11 cellular contexts compared by ENCODE assay signal in genomic region chr2:128187032-128187654, GRCh38.
DNase-seq lines count a peak whose midpoint lies in the region; ATAC-seq and TF ChIP-seq lines count a peak whose summit lies in the region.
"Had no signal": no experiment of that assay in that cellular context is flagged by ENCODE, and none has a peak within 500 bp of the region (broad histone marks: within the 10 kb centered on the region; RNA-seq: fewer than 3 reads in every experiment).

No MANE protein-coding gene starts in this region.

- H3K4me1 ChIP-seq in stomach (peaks cover 0 to 12% (median 3%) of the 10 kb centered on the region in 4 donors), foreskin keratinocyte (no peaks in the 10 kb centered on the region)
- H3K4me1 ChIP-seq: BLaER1 had no signal

- 84 to 93% (median 87%) methylated on average over 9 of the region's 9 CpGs for WGBS in stomach, 5 donors

- no peaks in the 10 kb centered on the region for H3K9me3 ChIP-seq in stomach
- H3K9me3 ChIP-seq: BLaER1 had no signal

- peak overlapping the region in 4 of 5 donors; percentile 1 to 48 (median 40) for H3K27ac ChIP-seq in stomach
- H3K27ac ChIP-seq in foreskin keratinocyte, result no peak overlapping the region
- H3K27ac ChIP-seq: BLaER1, epithelial cell of prostate had no signal

- no peak overlapping the region for H3K4me3 Mint-ChIP-seq in activated naive CD4-positive, alpha-beta T cell treated with anti-CD3 and anti-CD28 coated beads, Interleukin-2, amount 50 U/mL, for 24 hours
- H3K4me3 Mint-ChIP-seq in brain, result no peak overlapping the region
- H3K4me3 Mint-ChIP-seq: naive thymus-derived CD4-positive, alpha-beta T cell had no signal

- peaks cover 22% of the 10 kb centered on the region for H3K36me3 Mint-ChIP-seq in activated naive CD4-positive, alpha-beta T cell treated with anti-CD3 and anti-CD28 coated beads, Interleukin-2, amount 50 U/mL, for 24 hours
- H3K36me3 Mint-ChIP-seq in brain, result peaks cover 90% of the 10 kb centered on the region

- ATAC-seq in foreskin keratinocyte, result no peak
- ATAC-seq: naive thymus-derived CD4-positive, alpha-beta T cell had no signal

- no peak for TF ChIP-seq CTCF in brain (conservative IDR thresholded peaks at IDR 0.05)
- no peak for TF ChIP-seq CTCF in stomach (IDR thresholded peaks at IDR 0.05)
- no peak for TF ChIP-seq CTCF in foreskin keratinocyte (conservative IDR thresholded peaks at IDR 0.05)

- H3K9me3 Mint-ChIP-seq in activated naive CD4-positive, alpha-beta T cell treated with anti-CD3 and anti-CD28 coated beads, Interleukin-2, amount 50 U/mL, for 24 hours, result no peaks in the 10 kb centered on the region
- H3K9me3 Mint-ChIP-seq in brain, result no peaks in the 10 kb centered on the region
- H3K9me3 Mint-ChIP-seq: naive thymus-derived CD4-positive, alpha-beta T cell had no signal

- H3K36me3 ChIP-seq in stomach, result peaks cover 25 to 93% (median 89%) of the 10 kb centered on the region in 4 donors

- H3K27ac Mint-ChIP-seq in activated naive CD4-positive, alpha-beta T cell treated with anti-CD3 and anti-CD28 coated beads, Interleukin-2, amount 50 U/mL, for 24 hours, result peak overlapping the region; percentile 3
- peak overlapping the region in 3 of 5 experiments; percentile 21 to 49 (median 23) for H3K27ac Mint-ChIP-seq in brain
- H3K27ac Mint-ChIP-seq: naive thymus-derived CD4-positive, alpha-beta T cell had no signal

- intact Hi-C loops in stomach (cut with DNase I; ENCODE audit: low total_unique reads), result no loop called here

- H3K27me3 ChIP-seq in stomach (no peaks in the 10 kb centered on the region), foreskin keratinocyte (no peaks in the 10 kb centered on the region)
- H3K27me3 ChIP-seq: BLaER1 had no signal

- TF ChIP-seq POLR2A in stomach (IDR thresholded peaks at IDR 0.05), result no peak

- H3K27me3 Mint-ChIP-seq in activated naive CD4-positive, alpha-beta T cell treated with anti-CD3 and anti-CD28 coated beads, Interleukin-2, amount 50 U/mL, for 24 hours, result no peaks in the 10 kb centered on the region
- no peaks in the 10 kb centered on the region for H3K27me3 Mint-ChIP-seq in brain
- H3K27me3 Mint-ChIP-seq: naive thymus-derived CD4-positive, alpha-beta T cell had no signal

- DNase-seq in activated naive CD4-positive, alpha-beta T cell (lab: John Stamatoyannopoulos, UW), result no peak
- DNase-seq in kidney glomerular epithelial cell (lab: John Stamatoyannopoulos, UW) (peak; percentile 11), stomach (no peak), DMS 273 treated with DMSO at 0.1 percent for 48 hours (lab: John Stamatoyannopoulos, UW) (no peak), foreskin keratinocyte (no peak)
- no peak for DNase-seq in activated CD4-positive, alpha-beta T cell treated with anti-CD3 and anti-CD28 coated beads for 1 hour
- DNase-seq: naive thymus-derived CD4-positive, alpha-beta T cell had no signal

- H3K4me1 Mint-ChIP-seq in activated naive CD4-positive, alpha-beta T cell treated with anti-CD3 and anti-CD28 coated beads, Interleukin-2, amount 50 U/mL, for 24 hours, result no peaks in the 10 kb centered on the region
- no peaks in the 10 kb centered on the region for H3K4me1 Mint-ChIP-seq in brain

- peak overlapping the region in 1 of 4 donors; percentile 17 for H3K4me3 ChIP-seq in stomach
- H3K4me3 ChIP-seq: BLaER1 had no signal

- no peak for TF ChIP-seq EP300 in stomach (IDR thresholded peaks at IDR 0.05)
